10 cellular contexts compared by ENCODE assay signal in the genomic region with DNA sequence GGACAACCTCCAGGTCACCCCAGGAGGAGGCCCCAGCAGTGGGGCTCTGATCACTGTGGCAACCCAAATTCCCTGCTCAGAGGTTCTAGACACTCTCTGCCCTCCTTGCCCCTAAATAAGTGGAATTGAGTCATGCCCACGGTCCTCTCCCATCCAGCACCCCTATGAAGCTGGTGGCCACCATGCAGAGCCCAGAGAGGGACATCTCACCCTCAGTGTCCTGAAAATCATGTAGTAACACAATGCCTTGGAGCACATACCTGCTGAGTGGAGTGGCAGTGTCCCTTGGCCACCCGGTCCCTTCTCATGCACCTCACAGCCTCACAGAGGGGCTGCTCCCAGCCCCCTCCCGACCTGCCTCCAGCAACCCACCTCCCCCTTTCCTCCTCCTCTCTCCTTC.
A peak's percentile ranks its signal among the peaks of the same experiment; 100 is the strongest.
DNase-seq lines count a peak whose midpoint lies in the region; ATAC-seq and TF ChIP-seq lines count a peak whose summit lies in the region.
"Had no signal": no experiment of that assay in that cellular context is flagged by ENCODE, and none has a peak within 500 bp of the region (broad histone marks: within the 10 kb centered on the region; RNA-seq: fewer than 3 reads in every experiment).

No MANE protein-coding gene starts in this region.

- H3K36me3 ChIP-seq in esophagus (ENCODE audit: control insufficient read depth in 2 of 2, insufficient read depth in 2 of 2, low read length in 1 of 2): no peaks in the 10 kb centered on the region
- no peaks in the 10 kb centered on the region for H3K36me3 ChIP-seq in psoas muscle (ENCODE audit: insufficient read depth in 1 of 2, low read depth in 1 of 2)
- H3K36me3 ChIP-seq: ovary, tibial nerve had no signal

- H3K36me3 Mint-ChIP-seq in CD14-positive monocyte (peaks cover 0 to 4% of the 10 kb centered on the region in 2 donors), IgD-negative memory B cell (peaks cover 2% of the 10 kb centered on the region)

- WGBS in esophagus, 2 donors: 87% methylated on average over 3 of the region's 3 CpGs
- WGBS in psoas muscle, 3 donors: 84 to 93% (median 89%) methylated on average over 3 of the region's 3 CpGs

- ATAC-seq in psoas muscle: no peak

- TF ChIP-seq CTCF in CD14-positive monocyte (IDR thresholded peaks at IDR 0.05) (no peak), psoas muscle (IDR thresholded peaks at IDR 0.05) (no peak)

- intact Hi-C loops in CD14-positive monocyte (cut with micrococcal nuclease) (loop anchor here (10.0 kb wide), 2 partner anchors 53 to 113 kb away; partner anchors contain the start of gene MEF2A (in 1 of the 2)), psoas muscle (cut with DNase I) (no loop called here)

- H3K27me3 Mint-ChIP-seq in CD14-positive monocyte (ENCODE audit: low read depth in 3 of 3) (peaks cover 2 to 11% (median 3%) of the 10 kb centered on the region in 3 donors), IgD-negative memory B cell (no peaks in the 10 kb centered on the region)

- H3K9me3 ChIP-seq in esophagus (ENCODE audit: control insufficient read depth in 2 of 2, insufficient read depth in 1 of 2, low read depth in 1 of 2, low read length in 1 of 2) (no peaks in the 10 kb centered on the region), psoas muscle (no peaks in the 10 kb centered on the region)
- H3K9me3 ChIP-seq: ovary, tibial nerve had no signal

- H3K4me3 Mint-ChIP-seq in CD14-positive monocyte: peak overlapping the region in 1 of 2 donors; percentile 69
- peak overlapping the region in 3 of 4 donors; percentile 15 to 88 (median 85) for H3K4me3 Mint-ChIP-seq in IgD-negative memory B cell

- H3K27ac Mint-ChIP-seq in CD14-positive monocyte (peak overlapping the region in 6 of 7 donors; percentile 12 to 89 (median 82)), IgD-negative memory B cell (peak overlapping the region in 1 of 3 donors; percentile 39)

- DNase-seq in CD14-positive monocyte (ENCODE audit: low spot score) (no peak), psoas muscle (no peak), NOMO-1 treated with dmso at 0.1 percent for 144 hours (lab: John Stamatoyannopoulos, UW; ENCODE audit: unreplicated experiment) (no peak), NCI-H2107 treated with DMSO at 0.1 percent for 48 hours (lab: John Stamatoyannopoulos, UW; ENCODE audit: unreplicated experiment) (no peak), SIG-M5 (lab: John Stamatoyannopoulos, UW) (no peak), OCI-M1 (lab: John Stamatoyannopoulos, UW) (no peak)

- peaks cover 0 to 2% (median 0%) of the 10 kb centered on the region in 7 donors for H3K9me3 Mint-ChIP-seq in CD14-positive monocyte
- H3K9me3 Mint-ChIP-seq in IgD-negative memory B cell: no peaks in the 10 kb centered on the region

- H3K27ac ChIP-seq in esophagus (ENCODE audit: low read depth in 2 of 2, low read length in 1 of 2) (peak overlapping the region; percentile 44 to 79), psoas muscle (peak overlapping the region; percentile 85)
- H3K27ac ChIP-seq: ovary had no signal

- H3K4me1 Mint-ChIP-seq in CD14-positive monocyte (peaks cover 62% of the 10 kb centered on the region), IgD-negative memory B cell (peaks cover 35 to 39% (median 36%) of the 10 kb centered on the region in 3 donors)

- H3K4me3 ChIP-seq in esophagus (ENCODE audit: low read depth in 1 of 2, low read length in 2 of 2): no peak overlapping the region
- H3K4me3 ChIP-seq in psoas muscle: no peak overlapping the region
- H3K4me3 ChIP-seq: ovary, tibial nerve had no signal

- no peaks in the 10 kb centered on the region for H3K27me3 ChIP-seq in esophagus (ENCODE audit: control insufficient read depth in 1 of 2, insufficient read depth in 2 of 2, low read length in 2 of 2)
- H3K27me3 ChIP-seq in psoas muscle (ENCODE audit: insufficient read depth in 3 of 3, low read length in 2 of 3): peaks cover 0 to 2% (median 0%) of the 10 kb centered on the region in 3 donors
- H3K27me3 ChIP-seq: ovary, tibial nerve had no signal

- H3K4me1 ChIP-seq in esophagus (ENCODE audit: control insufficient read depth in 2 of 2, insufficient read depth in 2 of 2, low read length in 1 of 2) (peaks cover 0 to 40% of the 10 kb centered on the region in 2 donors), psoas muscle (peaks cover 47% of the 10 kb centered on the region)

Comparison
In these comparisons a context has a peak if more than half of its experiments do, and no peak if none do; other contexts are left out.
1. intact Hi-C loops: an anchor here in CD14-positive monocyte (10.0 kb wide); none called in psoas muscle.